In genomic region chr6:141290871-141291270, GRCh38 we compare ENCODE assay signal across 24 cellular contexts.
DNase-seq lines count a peak whose midpoint lies in the region; ATAC-seq and TF ChIP-seq lines count a peak whose summit lies in the region.
"Had no signal": no experiment of that assay in that cellular context is flagged by ENCODE, and none has a peak within 500 bp of the region (broad histone marks: within the 10 kb centered on the region; RNA-seq: fewer than 3 reads in every experiment).

No MANE protein-coding gene starts in this region.

- peaks cover 3 to 5% of the 10 kb centered on the region in 2 donors for H3K36me3 Mint-ChIP-seq in activated T-cell treated with anti-CD3 and anti-CD28 coated beads, Interleukin-2, amount 50 U/mL, for 72 hours (ENCODE audit: insufficient read depth in 2 of 2)
- H3K36me3 Mint-ChIP-seq: activated naive CD8-positive, alpha-beta T cell; CD4-positive, CD25-positive, alpha-beta regulatory T cell had no signal

- no peaks in the 10 kb centered on the region for H3K79me2 ChIP-seq in OCI-LY3 (ENCODE audit: low read length)

- no peaks in the 10 kb centered on the region for H3K4me1 Mint-ChIP-seq in activated T-cell treated with anti-CD3 and anti-CD28 coated beads, Interleukin-2, amount 50 U/mL, for 72 hours (ENCODE audit: low read depth)
- H3K4me1 Mint-ChIP-seq: activated CD4-positive, alpha-beta T cell treated with anti-CD3 and anti-CD28 coated beads for 36 hours; CD4-positive, CD25-positive, alpha-beta regulatory T cell; mesothelial cell of epicardium; nephron had no signal

- POLR2A ChIA-PET in GM10248 (lab: Yijun Ruan, JAX) = no interaction called here

- H3K9ac ChIP-seq in OCI-LY3 (ENCODE audit: low read length) = no peak overlapping the region

- DNase-seq in EL (peak; percentile 23), HPDE6-E6E7 (ENCODE audit: extremely low spot score) (peak; percentile 1), kidney tubule cell (ENCODE audit: low spot score) (peak; percentile 57), GM10248 (ENCODE audit: extremely low spot score) (no peak)
- DNase-seq in activated T-cell treated with anti-CD3 and anti-CD28 coated beads, Interleukin-2, amount 50 U/mL, for 72 hours = no peak
- DNase-seq: activated CD4-positive, alpha-beta T cell treated with anti-CD3 and anti-CD28 coated beads for 36 hours; CD4-positive, CD25-positive, alpha-beta regulatory T cell; cerebellar nuclear complex; DMS 273 treated with DMSO at 0.1 percent for 48 hours; effector CD8-positive, alpha-beta T cell; head of caudate nucleus; NCI-H1105; NCI-H2107; NCI-H510A treated with DMSO at 0.1 percent for 48 hours; posterior cingulate gyrus; SIG-M5; sigmoid colon had no signal

- no peaks in the 10 kb centered on the region for H4K20me1 ChIP-seq in OCI-LY3 (ENCODE audit: insufficient read depth, low read length)

- H3K4me1 ChIP-seq in OCI-LY3 (ENCODE audit: low read length) = 0 out of 2 replicates have a peak, but pooled peaks cover 4% of the 10 kb centered on the region
- H3K4me1 ChIP-seq: sigmoid colon had no signal

- H3K9me3 Mint-ChIP-seq in activated T-cell treated with anti-CD3 and anti-CD28 coated beads, Interleukin-2, amount 50 U/mL, for 72 hours = peaks cover 5 to 11% of the 10 kb centered on the region in 2 donors

- TF ChIP-seq CTCF in OCI-LY3 (IDR thresholded peaks at IDR 0.05; ENCODE audit: low read depth, low read length) (no peak), GM10248 (IDR thresholded peaks at IDR 0.05; ENCODE audit: control extremely low read depth, extremely low read depth, low read depth, missing control alignments) (no peak)

- H3K9me3 ChIP-seq in OCI-LY3 (ENCODE audit: insufficient read depth, low read length) = no peaks in the 10 kb centered on the region

- H3K4me2 ChIP-seq in OCI-LY3 (ENCODE audit: low read length) = no peak overlapping the region

- ATAC-seq in GM21737 (IDR thresholded peaks at IDR 0.05; ENCODE audit: unreplicated experiment) (no peak), HG02610 (IDR thresholded peaks at IDR 0.05; ENCODE audit: unreplicated experiment) (no peak)
- ATAC-seq in activated T-cell treated with anti-CD3 and anti-CD28 coated beads, Interleukin-2, amount 50 U/mL, for 72 hours (replicated peaks in 1 of 2) = no peak
- ATAC-seq: activated CD4-positive, alpha-beta T cell treated with anti-CD3 and anti-CD28 coated beads for 36 hours; left lobe of liver had no signal

- H3K36me3 ChIP-seq in OCI-LY3 (replicated peaks; ENCODE audit: low read depth, low read length) = no peaks in the 10 kb centered on the region
- H3K36me3 ChIP-seq: sigmoid colon had no signal

- no peak overlapping the region for H3K4me3 ChIP-seq in OCI-LY3 (ENCODE audit: low read length)
- H3K4me3 ChIP-seq: sigmoid colon had no signal

- H3K27me3 ChIP-seq in OCI-LY3 (ENCODE audit: low read depth, low read length) = no peaks in the 10 kb centered on the region
- H3K27me3 ChIP-seq: sigmoid colon had no signal

- no peaks in the 10 kb centered on the region for H3K27me3 Mint-ChIP-seq in activated T-cell treated with anti-CD3 and anti-CD28 coated beads, Interleukin-2, amount 50 U/mL, for 72 hours (ENCODE audit: low read depth)
- H3K27me3 Mint-ChIP-seq: activated CD4-positive, alpha-beta T cell treated with anti-CD3 and anti-CD28 coated beads for 36 hours; activated naive CD8-positive, alpha-beta T cell had no signal

- H3K4me3 Mint-ChIP-seq in activated T-cell treated with anti-CD3 and anti-CD28 coated beads, Interleukin-2, amount 50 U/mL, for 72 hours = no peak overlapping the region
- H3K4me3 Mint-ChIP-seq: activated CD4-positive, alpha-beta T cell treated with anti-CD3 and anti-CD28 coated beads for 36 hours; activated naive CD8-positive, alpha-beta T cell; CD4-positive, CD25-positive, alpha-beta regulatory T cell; mesothelial cell of epicardium; nephron had no signal

- CTCF ChIA-PET in GM10248 (lab: Yijun Ruan, JAX) = interaction anchor here (1.0 to 1.2 kb wide), 2 partner anchors 16 to 33 kb away, joined by 3 read pairs; no protein-coding TSS in a partner anchor

- no peak overlapping the region for H3K27ac ChIP-seq in OCI-LY3 (ENCODE audit: low read length)
- H3K27ac ChIP-seq: sigmoid colon had no signal

- H3K27ac Mint-ChIP-seq in activated T-cell treated with anti-CD3 and anti-CD28 coated beads, Interleukin-2, amount 50 U/mL, for 72 hours = no peak overlapping the region
- H3K27ac Mint-ChIP-seq: activated CD4-positive, alpha-beta T cell treated with anti-CD3 and anti-CD28 coated beads for 36 hours; activated naive CD8-positive, alpha-beta T cell; CD4-positive, CD25-positive, alpha-beta regulatory T cell; mesothelial cell of epicardium; nephron had no signal

- 0 out of 2 replicates have a peak overlapping the region, but pooled peaks have one; percentile 45 for H2AFZ ChIP-seq in OCI-LY3 (ENCODE audit: low read depth, low read length)

Comparison
In these comparisons a context has a peak if more than half of its experiments do, and no peak if none do; other contexts are left out.
1. DNase-seq: peak in EL (single experiment), HPDE6-E6E7 (single experiment) and kidney tubule cell (single experiment); none in GM10248 (single experiment) and activated T-cell treated with anti-CD3 and anti-CD28 coated beads, Interleukin-2, amount 50 U/mL, for 72 hours (0 of 2).